8 cellular contexts compared by ENCODE assay signal in the genomic region with DNA sequence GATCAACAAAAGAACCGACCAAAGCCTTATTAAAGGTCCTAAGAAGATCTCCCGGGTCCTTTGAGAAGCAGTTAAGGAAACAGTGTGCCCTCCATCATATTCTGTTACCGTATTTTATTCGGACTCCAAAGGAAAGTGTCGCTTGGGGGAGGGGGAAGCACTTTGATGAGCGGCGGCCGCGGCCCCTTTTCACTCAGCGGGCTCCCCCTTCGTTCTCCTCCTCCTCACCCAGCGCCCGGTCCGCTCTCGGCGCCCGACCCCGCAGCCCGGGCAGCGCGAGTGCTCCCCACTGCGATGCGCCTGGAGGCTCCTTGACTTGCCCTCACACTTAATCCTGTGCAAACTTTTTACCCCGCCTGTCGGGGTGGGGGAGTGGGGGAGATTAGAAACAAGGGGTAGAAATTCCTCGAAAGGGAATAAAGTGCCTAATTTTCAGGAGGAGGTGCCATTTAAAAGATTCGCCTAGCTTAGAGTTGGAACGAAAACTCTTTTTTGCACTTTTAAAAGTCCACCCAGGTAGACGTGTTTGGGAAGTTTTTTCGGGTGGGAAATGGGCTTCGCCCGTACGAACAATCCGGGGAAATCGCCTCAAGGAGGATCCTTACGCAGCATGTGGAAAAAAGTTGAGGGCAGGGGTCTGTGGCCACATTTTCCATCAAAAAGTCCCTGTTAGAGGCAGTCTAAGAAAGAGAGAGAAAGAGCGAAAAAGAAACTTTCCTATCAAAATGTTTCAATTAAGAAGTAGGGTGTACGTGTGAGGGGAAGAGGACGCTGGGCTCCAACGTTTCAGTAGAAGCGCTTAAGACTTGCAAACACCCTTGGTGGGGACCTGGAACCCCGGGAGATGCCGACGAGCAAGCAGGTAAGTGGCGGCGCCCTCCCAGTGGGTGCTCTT. TPM values are rescaled to one million over a fixed set of nuclear protein-coding genes. Genes with fewer than 3 reads are reported as not detected.
DNase-seq lines count a peak whose midpoint lies in the region; ATAC-seq and TF ChIP-seq lines count a peak whose summit lies in the region.

No MANE protein-coding gene starts in this region.

- peak overlapping the region in 1 of 3 experiments; percentile 16; a peak in 1 of 7 replicates for H3K27ac Mint-ChIP-seq in H9
- H3K27ac Mint-ChIP-seq in WTC11, result no peak overlapping the region
- peak overlapping the region; percentile 72 for H3K27ac Mint-ChIP-seq in stimulated activated naive B cell treated with anti-CD40 and anti-IgM and Interleukin-4, amounts not matched to agents 10 μg/mL and 1 μg/mL and 100 μg/mL, for 72 hours

- H2AK5ac ChIP-seq in H9 (ENCODE audit: insufficient read length, low read length), result no peak overlapping the region

- peaks cover 5% of the 10 kb centered on the region for H4K20me1 ChIP-seq in H9 (ENCODE audit: control insufficient read depth, insufficient read depth, insufficient read length)

- H2BK20ac ChIP-seq in H9 (ENCODE audit: low read depth, low read length, poor library complexity, severe bottlenecking), result no peak overlapping the region

- no peak overlapping the region for H3K14ac ChIP-seq in H9 (ENCODE audit: insufficient read depth, low read length)

- no CpG with 5 or more reads among the region's 46 CpGs for WGBS in H9 (ENCODE audit: extremely low coverage, insufficient read length, low lambda C conversion rate)
- WGBS in right cardiac atrium, result 7% methylated on average over 46 of the region's 46 CpGs

- no peaks in the 10 kb centered on the region for H3K79me1 ChIP-seq in H9 (ENCODE audit: insufficient read depth, low read depth, low read length, poor library complexity, severe bottlenecking)

- H2AFZ ChIP-seq in H9 (ENCODE audit: low read length), result no peak overlapping the region

- peaks cover 1 to 2% of the 10 kb centered on the region in 2 experiments; a peak in 3 of 5 replicates for H3K9me3 Mint-ChIP-seq in H9
- no peaks in the 10 kb centered on the region for H3K9me3 Mint-ChIP-seq in WTC11
- H3K9me3 Mint-ChIP-seq in stimulated activated naive B cell treated with anti-CD40 and anti-IgM and Interleukin-4, amounts not matched to agents 10 μg/mL and 1 μg/mL and 100 μg/mL, for 72 hours, result no peaks in the 10 kb centered on the region

- CTCF ChIA-PET in WTC11 (lab: Charles Lee), result no interaction called here

- no peak overlapping the region for H2BK12ac ChIP-seq in H9 (ENCODE audit: insufficient read length, low read depth, low read length)

- no peak overlapping the region for H2BK15ac ChIP-seq in H9 (ENCODE audit: low read depth, low read length)

- H3K4me3 Mint-ChIP-seq in H9 (peak overlapping the region; percentile 65 to 86), WTC11 (peak overlapping the region; percentile 78)
- H3K4me3 Mint-ChIP-seq in stimulated activated naive B cell treated with anti-CD40 and anti-IgM and Interleukin-4, amounts not matched to agents 10 μg/mL and 1 μg/mL and 100 μg/mL, for 72 hours, result peak overlapping the region; percentile 86 to 88

- no peak overlapping the region for H4K8ac ChIP-seq in H9 (replicated peaks; ENCODE audit: insufficient read length, low read depth, low read length)

- H3K4ac ChIP-seq in H9 (ENCODE audit: low read depth, low read length), result no peak overlapping the region

- ATAC-seq in WTC11 (no peak), right cardiac atrium (no peak), sciatic nerve (no peak)
- peak in 1 of 2 donors; percentile 2 for ATAC-seq in stimulated activated naive B cell treated with anti-CD40 and anti-IgM and Interleukin-4, amounts not matched to agents 10 μg/mL and 1 μg/mL and 100 μg/mL, for 72 hours (replicated peaks)

- no peaks in the 10 kb centered on the region for H3K9me3 ChIP-seq in H9 (ENCODE audit: control insufficient read depth, low read depth, low read length)
- H3K9me3 ChIP-seq in right cardiac atrium (ENCODE audit: control insufficient read depth, low read length), result no peaks in the 10 kb centered on the region

- intact Hi-C loops in right cardiac atrium (cut with DNase I), result no loop called here
- intact Hi-C loops in sciatic nerve (cut with DNase I), result no loop called here

- H3K4me3 ChIP-seq in right cardiac atrium (ENCODE audit: low read length), result peak overlapping the region; percentile 61

- H3T11ph ChIP-seq in H9 (ENCODE audit: low read length), result no peak overlapping the region

- no peak overlapping the region for H3K23ac ChIP-seq in H9 (ENCODE audit: insufficient read length, low read depth, low read length)

- no peak overlapping the region for H3K18ac ChIP-seq in H9 (ENCODE audit: insufficient read length, low read depth, low read length)

- no peaks in the 10 kb centered on the region for H3K79me2 ChIP-seq in H9 (ENCODE audit: insufficient read depth, low read length)

- POLR2A ChIA-PET in WTC11 (lab: Charles Lee), result no interaction called here

- TF ChIP-seq CTCF in H9 (conservative IDR thresholded peaks at IDR 0.05) (no peak), WTC11 (IDR thresholded peaks at IDR 0.05) (no peak)

- H3K4me1 ChIP-seq in H9 (ENCODE audit: insufficient read depth, low read length) (peaks cover 3% of the 10 kb centered on the region; the same call in 1 of the 2 replicates), right cardiac atrium (ENCODE audit: control insufficient read depth, insufficient read depth, low read length) (peaks cover 3% of the 10 kb centered on the region)

- H3K36me3 Mint-ChIP-seq in H9 (ENCODE audit: insufficient read depth in 1 of 3, low read depth in 3 of 3) (no peaks in the 10 kb centered on the region; a peak in 2 of 7 replicates), WTC11 (no peaks in the 10 kb centered on the region)
- peaks cover 14 to 19% of the 10 kb centered on the region in 2 donors for H3K36me3 Mint-ChIP-seq in stimulated activated naive B cell treated with anti-CD40 and anti-IgM and Interleukin-4, amounts not matched to agents 10 μg/mL and 1 μg/mL and 100 μg/mL, for 72 hours

- H3K27me3 ChIP-seq in H9 (ENCODE audit: insufficient read depth, low read length) (peaks cover 50% of the 10 kb centered on the region), right cardiac atrium (ENCODE audit: control insufficient read depth, insufficient read depth) (peaks cover 3% of the 10 kb centered on the region)

- no peak overlapping the region for H2BK5ac ChIP-seq in H9 (ENCODE audit: insufficient read length, low read length)

- H3K56ac ChIP-seq in H9 (ENCODE audit: insufficient read length, low read depth, low read length), result no peak overlapping the region

- H3K4me2 ChIP-seq in H9 (ENCODE audit: insufficient read depth, insufficient read length, low read length), result peak overlapping the region; percentile 66

- H3K4me1 Mint-ChIP-seq in H9, result peaks cover 66 to 71% of the 10 kb centered on the region in 2 experiments
- peaks cover 64% of the 10 kb centered on the region for H3K4me1 Mint-ChIP-seq in WTC11
- peaks cover 45 to 69% of the 10 kb centered on the region in 2 donors for H3K4me1 Mint-ChIP-seq in stimulated activated naive B cell treated with anti-CD40 and anti-IgM and Interleukin-4, amounts not matched to agents 10 μg/mL and 1 μg/mL and 100 μg/mL, for 72 hours

- H3K27ac ChIP-seq in H9 (ENCODE audit: insufficient read length, low read depth, low read length) (no peak overlapping the region), right cardiac atrium (ENCODE audit: low read length) (no peak overlapping the region)

- no peak overlapping the region for H4K5ac ChIP-seq in H9 (ENCODE audit: insufficient read length, low read depth, low read length)

- H3K9ac ChIP-seq in H9 (ENCODE audit: extremely low read depth, insufficient read length, low read length), result no peak overlapping the region

- H2BK120ac ChIP-seq in H9 (ENCODE audit: low read depth, low read length, poor library complexity, severe bottlenecking), result no peak overlapping the region

- peaks cover 53% of the 10 kb centered on the region for H3K23me2 ChIP-seq in H9 (ENCODE audit: insufficient read length, low read depth, low read length, poor library complexity, severe bottlenecking)

- no peak overlapping the region for H4K91ac ChIP-seq in H9 (ENCODE audit: insufficient read length, low read depth, low read length)

- H3K27me3 Mint-ChIP-seq in H9 (ENCODE audit: low read depth) (peaks cover 95% of the 10 kb centered on the region), WTC11 (ENCODE audit: low read depth) (peaks cover 96% of the 10 kb centered on the region)
- peaks cover 75 to 90% of the 10 kb centered on the region in 2 donors for H3K27me3 Mint-ChIP-seq in stimulated activated naive B cell treated with anti-CD40 and anti-IgM and Interleukin-4, amounts not matched to agents 10 μg/mL and 1 μg/mL and 100 μg/mL, for 72 hours

- DNase-seq in AG08396 (ENCODE audit: low spot score) (peak; percentile 25), H9 (peak; percentile 52), WTC11 (ENCODE audit: low spot score) (peak; percentile 51), right cardiac atrium (peak in 1 of 3 donors; percentile 25), sciatic nerve (ENCODE audit: low spot score) (no peak), midbrain (lab: John Stamatoyannopoulos, UW) (no peak), NOMO-1 treated with dmso at 0.1 percent for 144 hours (lab: John Stamatoyannopoulos, UW; ENCODE audit: unreplicated experiment) (no peak)
- DNase-seq in stimulated activated naive B cell treated with anti-CD40 and anti-IgM and Interleukin-4, amounts not matched to agents 10 μg/mL and 1 μg/mL and 100 μg/mL, for 72 hours, result no peak

TF ChIP-seq in WTC11, 78 proteins besides CTCF, POLR2A, EP300 and RAD21:
- no peak for TF ChIP-seq TP53 (CRISPR knock-in tag; IDR thresholded peaks at IDR 0.05)
- TF ChIP-seq ESRRA (CRISPR knock-in tag; IDR thresholded peaks at IDR 0.05; ENCODE audit: borderline replicate concordance), result no peak
- no peak for TF ChIP-seq NR1H2 (CRISPR knock-in tag; IDR thresholded peaks at IDR 0.05)
- no peak for TF ChIP-seq MXD4 (CRISPR knock-in tag; IDR thresholded peaks at IDR 0.05; ENCODE audit: borderline replicate concordance)
- no peak for TF ChIP-seq USF1 (CRISPR knock-in tag; IDR thresholded peaks at IDR 0.05)
- TF ChIP-seq ZNF423 (CRISPR knock-in tag; IDR thresholded peaks at IDR 0.05), result peak; percentile 55
- peak; percentile 70; the same call in 1 of the 2 replicates for TF ChIP-seq ZNF263 (CRISPR knock-in tag; IDR thresholded peaks at IDR 0.05; ENCODE audit: low read depth)

RNA-seq across cellular contexts. Expression of gene OTX1, which starts 1.1 kb away (rescaled TPM):
- 0.11 and 0.13 TPM in 2 replicates for total RNA-seq in H9 (2021)
- 0.90 to 1.6 TPM (median 1.2 TPM) in 3 replicates for total RNA-seq in WTC11 (2021)
- not detected for total RNA-seq in right cardiac atrium
- polyA plus RNA-seq in right cardiac atrium, result not detected
- not detected for total RNA-seq in sciatic nerve

Comparison
In these comparisons a context has a peak if more than half of its experiments do, and no peak if none do; other contexts are left out.
1. DNase-seq: peak in AG08396 (single experiment), H9 (single experiment) and WTC11 (single experiment); none in stimulated activated naive B cell treated with anti-CD40 and anti-IgM and Interleukin-4, amounts not matched to agents 10 μg/mL and 1 μg/mL and 100 μg/mL, for 72 hours (single experiment), sciatic nerve (single experiment), midbrain (single experiment) and NOMO-1 treated with dmso at 0.1 percent for 144 hours (single experiment).
2. Peak in every context shown above with its lines, with median percentiles within 50 percentile points of each other: H3K4me3 Mint-ChIP-seq.